10 cellular contexts compared by ENCODE assay signal in genomic region chr7:100992280-100992679, GRCh38. TPM values are rescaled to one million over a fixed set of nuclear protein-coding genes. Genes with fewer than 3 reads are reported as not detected.
"Had no signal": no experiment of that assay in that cellular context is flagged by ENCODE, and none has a peak within 500 bp of the region (broad histone marks: within the 10 kb centered on the region; RNA-seq: fewer than 3 reads in every experiment).

No MANE protein-coding gene starts in this region.

RNA-seq across cellular contexts. Expression of gene MUC12, which starts 22.9 kb away (rescaled TPM):
- total RNA-seq: OCI-LY7, Right ventricle myocardium inferior, Right ventricle myocardium superior, SJSA1, SK-MEL-5 had no signal
- polyA plus RNA-seq: SK-N-SH had no signal

RNA-seq across cellular contexts. Expression of gene MUC17, which starts 27.6 kb away (rescaled TPM):
- total RNA-seq: OCI-LY7, PC-3, PC-9, Right ventricle myocardium inferior, Right ventricle myocardium superior, RPMI7951, SJCRH30, SJSA1, SK-MEL-5 had no signal
- polyA plus RNA-seq: SK-N-SH had no signal

RNA-seq across cellular contexts. Expression of gene MUC3A, which starts 42.9 kb away (rescaled TPM):
- total RNA-seq: OCI-LY7, RPMI7951, SJSA1, SK-MEL-5 had no signal
